In the genomic region with DNA sequence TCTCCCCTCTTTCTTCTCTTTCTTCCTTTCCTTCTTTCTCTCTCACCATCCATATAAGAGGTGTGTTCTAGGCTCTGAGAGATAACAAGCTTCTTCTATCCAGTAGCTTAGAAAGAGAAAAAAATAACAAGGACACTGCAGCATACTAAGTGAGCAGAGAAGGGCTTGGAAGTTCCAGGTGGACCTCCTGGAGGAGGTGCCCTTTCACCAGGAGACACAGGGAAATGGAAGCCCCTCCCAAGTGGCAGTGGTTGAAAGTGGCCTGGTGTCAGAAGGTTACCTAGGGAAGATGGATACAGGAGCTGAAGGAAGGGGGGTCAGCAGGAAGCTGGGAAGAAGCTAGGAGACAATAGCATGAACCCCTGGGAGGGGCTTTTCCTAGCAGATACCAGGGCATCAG, we compare ENCODE assay signal across 1 cellular context.
A peak's percentile ranks its signal among the peaks of the same experiment; 100 is the strongest.
TF ChIP-seq lines count a peak whose summit lies in the region.

No MANE protein-coding gene starts in this region.

TF ChIP-seq in K562, 482 proteins besides CTCF, POLR2A, EP300 and RAD21:
- TF ChIP-seq SMAD1 (IDR thresholded peaks at IDR 0.05; ENCODE audit: low read depth, low read length, partially characterized antibody), result no peak
- no peak for TF ChIP-seq ZNF316 (IDR thresholded peaks at IDR 0.05)
- no peak for TF ChIP-seq TBP (optimal IDR thresholded peaks at IDR 0.05; ENCODE audit: low read depth, low read length)
- TF ChIP-seq TCF3 (CRISPR knock-in tag; IDR thresholded peaks at IDR 0.05), result no peak
- TF ChIP-seq ZFP36 (IDR thresholded peaks at IDR 0.05; ENCODE audit: low read depth, low read length, partially characterized antibody), result peak; percentile 97
- TF ChIP-seq HDAC6 (IDR thresholded peaks at IDR 0.05; ENCODE audit: low read depth, low read length), result no peak
- no peak for TF ChIP-seq ZC3H11A (IDR thresholded peaks at IDR 0.05; ENCODE audit: low read depth, low read length)
